8 cellular contexts compared by ENCODE assay signal in genomic region chr2:111546564-111546963, GRCh38.
DNase-seq lines count a peak whose midpoint lies in the region; ATAC-seq and TF ChIP-seq lines count a peak whose summit lies in the region.
"Not testable (repeated sequence)": the region's sequence is repeated elsewhere in the genome, so short reads cannot be mapped to it uniquely, and the experiment has no call there.

No MANE protein-coding gene starts in this region.

- POLR2A ChIA-PET in Panc1 (lab: Charles Lee); activated CD4-positive, alpha-beta T cell treated with anti-CD3 and anti-CD28 coated beads for 36 hours (lab: Charles Lee): not testable (repeated sequence)

- in situ Hi-C loops in Panc1 (cut with HindIII; ENCODE audit: low pct_unique_long_range_greater_than_20kb, low sequenced_read_pairs) = not testable (repeated sequence)

- H3K9me2 ChIP-seq in Karpas-422 (replicated peaks; ENCODE audit: insufficient read depth, low read length) = not testable (repeated sequence)

- H3K27me3 Mint-ChIP-seq in activated CD4-positive, alpha-beta T cell treated with anti-CD3 and anti-CD28 coated beads for 36 hours; activated CD8-positive, alpha-beta memory T cell treated with anti-CD3 and anti-CD28 coated beads, Interleukin-2, amount 10 ng/mL, durations not matched to agents 7 days and 5 days; central memory CD8-positive, alpha-beta T cell: not testable (repeated sequence)

- not testable (repeated sequence) for H3K9me3 ChIP-seq in Karpas-422 (ENCODE audit: low read length); Panc1 (ENCODE audit: control insufficient read depth, insufficient read depth, low read depth, low read length)

- CTCF ChIA-PET in Panc1 (lab: Charles Lee); activated CD4-positive, alpha-beta T cell treated with anti-CD3 and anti-CD28 coated beads for 36 hours (lab: Charles Lee); activated CD8-positive, alpha-beta memory T cell treated with anti-CD3 and anti-CD28 coated beads, Interleukin-2, amount 10 ng/mL, durations not matched to agents 7 days and 5 days (lab: Charles Lee): not testable (repeated sequence)

- H2AFZ ChIP-seq in Karpas-422 (ENCODE audit: low read length) = not testable (repeated sequence)

- H3K27ac ChIP-seq in Karpas-422 (ENCODE audit: low read length) = peak overlapping the region; percentile 62
- not testable (repeated sequence) for H3K27ac ChIP-seq in Panc1 (ENCODE audit: low read length)

- H3K4me2 ChIP-seq in Karpas-422 (ENCODE audit: low read depth, low read length, poor library complexity, severe bottlenecking) = peak overlapping the region; percentile 61

- not testable (repeated sequence) for H3K79me2 ChIP-seq in Karpas-422 (ENCODE audit: low read length)

- not testable (repeated sequence) for H3K27ac Mint-ChIP-seq in activated CD4-positive, alpha-beta T cell treated with anti-CD3 and anti-CD28 coated beads for 36 hours; central memory CD8-positive, alpha-beta T cell (ENCODE audit: low read depth)
- peak overlapping the region; percentile 31 for H3K27ac Mint-ChIP-seq in activated CD8-positive, alpha-beta memory T cell treated with anti-CD3 and anti-CD28 coated beads, Interleukin-2, amount 10 ng/mL, durations not matched to agents 7 days and 5 days

- peaks cover 18% of the 10 kb centered on the region for H3K4me1 ChIP-seq in Karpas-422 (ENCODE audit: low read length)
- H3K4me1 ChIP-seq in Panc1 (ENCODE audit: control insufficient read depth, insufficient read depth, low read length) = not testable (repeated sequence)

- H3K4me3 Mint-ChIP-seq in activated CD4-positive, alpha-beta T cell treated with anti-CD3 and anti-CD28 coated beads for 36 hours; central memory CD8-positive, alpha-beta T cell: not testable (repeated sequence)
- H3K4me3 Mint-ChIP-seq in activated CD8-positive, alpha-beta memory T cell treated with anti-CD3 and anti-CD28 coated beads, Interleukin-2, amount 10 ng/mL, durations not matched to agents 7 days and 5 days = peak overlapping the region; percentile 18

- H3K9me3 Mint-ChIP-seq in activated CD4-positive, alpha-beta T cell treated with anti-CD3 and anti-CD28 coated beads for 36 hours (ENCODE audit: low read depth); activated CD8-positive, alpha-beta memory T cell treated with anti-CD3 and anti-CD28 coated beads, Interleukin-2, amount 10 ng/mL, durations not matched to agents 7 days and 5 days (ENCODE audit: low read depth); central memory CD8-positive, alpha-beta T cell: not testable (repeated sequence)

- H3K36me3 Mint-ChIP-seq in activated CD4-positive, alpha-beta T cell treated with anti-CD3 and anti-CD28 coated beads for 36 hours (ENCODE audit: low read depth); activated CD8-positive, alpha-beta memory T cell treated with anti-CD3 and anti-CD28 coated beads, Interleukin-2, amount 10 ng/mL, durations not matched to agents 7 days and 5 days; central memory CD8-positive, alpha-beta T cell (ENCODE audit: insufficient read depth): not testable (repeated sequence)

- peak; percentile 49 for DNase-seq in Karpas-422
- DNase-seq in Panc1 (ENCODE audit: low read depth, low spot score); activated CD8-positive, alpha-beta memory T cell treated with anti-CD3 and anti-CD28 coated beads, Interleukin-2, amount 10 ng/mL, durations not matched to agents 7 days and 5 days; central memory CD8-positive, alpha-beta T cell (ENCODE audit: low spot score in 2 of 2); stimulated activated naive CD8-positive, alpha-beta T cell treated with anti-CD3 and anti-CD28 coated beads, Interleukin-15, Interleukin-2, amounts not matched to agents 100 U/mL and 50 U/mL, for 24 hours: not testable (repeated sequence)
- DNase-seq in activated CD4-positive, alpha-beta T cell treated with anti-CD3 and anti-CD28 coated beads for 36 hours = peak; percentile 47
- DNase-seq in activated naive CD4-positive, alpha-beta T cell treated with Interleukin-2 at 50 U/mL for 16 hours = peak; percentile 22
- DNase-seq in stimulated activated CD4-positive, alpha-beta T cell treated with anti-CD3 and anti-CD28 coated beads, Interleukin-4, amount 100 ng/mL, for 1 hour = peak; percentile 16

- not testable (repeated sequence) for H3K9ac ChIP-seq in Karpas-422 (ENCODE audit: low read length)

- not testable (repeated sequence) for H3K4me1 Mint-ChIP-seq in activated CD4-positive, alpha-beta T cell treated with anti-CD3 and anti-CD28 coated beads for 36 hours; activated CD8-positive, alpha-beta memory T cell treated with anti-CD3 and anti-CD28 coated beads, Interleukin-2, amount 10 ng/mL, durations not matched to agents 7 days and 5 days; central memory CD8-positive, alpha-beta T cell

- peak overlapping the region; percentile 40; the same call in 1 of the 2 replicates for H3K4me3 ChIP-seq in Karpas-422 (ENCODE audit: low read length)
- H3K4me3 ChIP-seq in Panc1 (ENCODE audit: low read depth in 2 of 2, low read length in 2 of 2) = not testable (repeated sequence)

- ATAC-seq in Panc1 = peak; percentile 47
- peak; percentile 67 for ATAC-seq in activated CD4-positive, alpha-beta T cell treated with anti-CD3 and anti-CD28 coated beads for 36 hours
- peak; percentile 43 for ATAC-seq in activated CD8-positive, alpha-beta memory T cell treated with anti-CD3 and anti-CD28 coated beads, Interleukin-2, amount 10 ng/mL, durations not matched to agents 7 days and 5 days
- peak; percentile 49 for ATAC-seq in central memory CD8-positive, alpha-beta T cell (replicated peaks; ENCODE audit: extremely low read depth, poor library complexity, severe bottlenecking)
- ATAC-seq in stimulated activated naive CD8-positive, alpha-beta T cell treated with anti-CD3 and anti-CD28 coated beads, Interleukin-15, Interleukin-2, amounts not matched to agents 100 U/mL and 50 U/mL, for 24 hours = peak; percentile 38

- TF ChIP-seq CTCF in Panc1 (IDR thresholded peaks at IDR 0.05) = not testable (repeated sequence)

- not testable (repeated sequence) for BruUV-seq in Panc1 (replicated peaks; lab: Mats Ljungman, UMichigan)

- intact Hi-C loops in Panc1 (cut with micrococcal nuclease; ENCODE audit: unreplicated experiment); activated CD4-positive, alpha-beta T cell treated with anti-CD3 and anti-CD28 coated beads for 36 hours (cut with DNase I, micrococcal nuclease): not testable (repeated sequence)

- H4K20me1 ChIP-seq in Karpas-422 (ENCODE audit: insufficient read depth, low read depth, low read length) = not testable (repeated sequence)

- H3K36me3 ChIP-seq in Karpas-422 (ENCODE audit: insufficient read depth, low read length); Panc1 (ENCODE audit: control insufficient read depth, insufficient read depth, low read length): not testable (repeated sequence)

- H3K27me3 ChIP-seq in Karpas-422 (ENCODE audit: low read length); Panc1 (ENCODE audit: control insufficient read depth, insufficient read depth, low read length): not testable (repeated sequence)
